In genomic region chr12:64890873-64891468, GRCh38 we compare ENCODE assay signal across 8 cellular contexts.
A peak's percentile ranks its signal among the peaks of the same experiment; 100 is the strongest.
DNase-seq lines count a peak whose midpoint lies in the region; ATAC-seq and TF ChIP-seq lines count a peak whose summit lies in the region.

No MANE protein-coding gene starts in this region.

- TF ChIP-seq CTCF in WTC11 (IDR thresholded peaks at IDR 0.05) (peak; percentile 70), glutamatergic neuron (IDR thresholded peaks at IDR 0.05; ENCODE audit: partially characterized antibody, unreplicated experiment) (peak; percentile 83)

- H3K4me1 Mint-ChIP-seq in activated T-cell treated with anti-CD3 and anti-CD28 coated beads, Interleukin-2, amount 50 U/mL, for 72 hours (ENCODE audit: low read depth): peaks cover 4% of the 10 kb centered on the region
- H3K4me1 Mint-ChIP-seq in WTC11 (peaks cover 29% of the 10 kb centered on the region), glutamatergic neuron (ENCODE audit: low read depth, unreplicated experiment) (no peaks in the 10 kb centered on the region)

- H3K27ac Mint-ChIP-seq in activated T-cell treated with anti-CD3 and anti-CD28 coated beads, Interleukin-2, amount 50 U/mL, for 72 hours: no peak overlapping the region
- H3K27ac Mint-ChIP-seq in WTC11 (no peak overlapping the region), glutamatergic neuron (ENCODE audit: unreplicated experiment) (no peak overlapping the region)

- no peak overlapping the region for H3K4me3 Mint-ChIP-seq in activated T-cell treated with anti-CD3 and anti-CD28 coated beads, Interleukin-2, amount 50 U/mL, for 72 hours
- H3K4me3 Mint-ChIP-seq in WTC11: no peak overlapping the region
- no peak overlapping the region for H3K4me3 Mint-ChIP-seq in glutamatergic neuron (ENCODE audit: unreplicated experiment)

- H3K36me3 Mint-ChIP-seq in activated T-cell treated with anti-CD3 and anti-CD28 coated beads, Interleukin-2, amount 50 U/mL, for 72 hours (ENCODE audit: insufficient read depth in 2 of 2): no peaks in the 10 kb centered on the region
- H3K36me3 Mint-ChIP-seq in WTC11 (no peaks in the 10 kb centered on the region), glutamatergic neuron (ENCODE audit: unreplicated experiment) (no peaks in the 10 kb centered on the region)

- H3K9me3 Mint-ChIP-seq in activated T-cell treated with anti-CD3 and anti-CD28 coated beads, Interleukin-2, amount 50 U/mL, for 72 hours: no peaks in the 10 kb centered on the region
- H3K9me3 Mint-ChIP-seq in WTC11: peaks cover under 1% of the 10 kb centered on the region; the same call in 1 of the 2 replicates
- no peaks in the 10 kb centered on the region for H3K9me3 Mint-ChIP-seq in glutamatergic neuron (ENCODE audit: unreplicated experiment)

- peak in 1 of 2 donors; percentile 17 for DNase-seq in activated T-cell treated with anti-CD3 and anti-CD28 coated beads, Interleukin-2, amount 50 U/mL, for 72 hours
- no peak for DNase-seq in activated T-cell treated with anti-CD3 and anti-CD28 coated beads, Interleukin-2, amount 50 U/mL, for 1 hour
- DNase-seq in NCI-H2196 treated with DMSO at 0.1 percent for 48 hours (lab: John Stamatoyannopoulos, UW; ENCODE audit: unreplicated experiment): peak; percentile 56
- DNase-seq in WTC11 (ENCODE audit: low spot score): no peak
- DNase-seq in glutamatergic neuron: no peak
- peak; percentile 64 for DNase-seq in retina
- DNase-seq in HK-2 (ENCODE audit: unreplicated experiment): no peak

- peak; percentile 39 to 51 for ATAC-seq in activated T-cell treated with anti-CD3 and anti-CD28 coated beads, Interleukin-2, amount 50 U/mL, for 72 hours (replicated peaks in 1 of 2)
- ATAC-seq in HG02938 (IDR thresholded peaks at IDR 0.05; ENCODE audit: unreplicated experiment) (peak; percentile 56), WTC11 (peak; percentile 38)

- CTCF ChIA-PET in WTC11 (lab: Charles Lee): interaction anchor here (0.5 to 6.7 kb wide), 17 partner anchors 8 to 1095 kb away, joined by 3 to 50 read pairs (median 4); partner anchors contain the start of genes TBC1D30 and WIF1

- POLR2A ChIA-PET in WTC11 (lab: Charles Lee): no interaction called here

- peaks cover 32% of the 10 kb centered on the region for H3K27me3 Mint-ChIP-seq in activated T-cell treated with anti-CD3 and anti-CD28 coated beads, Interleukin-2, amount 50 U/mL, for 72 hours (ENCODE audit: low read depth)
- H3K27me3 Mint-ChIP-seq in WTC11 (ENCODE audit: low read depth) (peaks cover 48% of the 10 kb centered on the region), glutamatergic neuron (ENCODE audit: unreplicated experiment) (peaks cover 5% of the 10 kb centered on the region)

TF ChIP-seq in WTC11, 78 proteins besides CTCF, POLR2A, EP300 and RAD21:
- TF ChIP-seq AFF4 (CRISPR knock-in tag; IDR thresholded peaks at IDR 0.05; ENCODE audit: borderline replicate concordance): no peak
- no peak for TF ChIP-seq ZNF232 (CRISPR knock-in tag; IDR thresholded peaks at IDR 0.05)
- TF ChIP-seq GTF2I (CRISPR knock-in tag; conservative IDR thresholded peaks at IDR 0.05): no peak

Comparison
In these comparisons a context has a peak if more than half of its experiments do, and no peak if none do; other contexts are left out.
1. DNase-seq: peak in NCI-H2196 treated with DMSO at 0.1 percent for 48 hours (single experiment) and retina (single experiment); none in activated T-cell treated with anti-CD3 and anti-CD28 coated beads, Interleukin-2, amount 50 U/mL, for 1 hour (single experiment), WTC11 (single experiment), glutamatergic neuron (single experiment) and HK-2 (single experiment).
2. Peak in every context shown above with its lines, with median percentiles within 50 percentile points of each other: ATAC-seq.